Comparison of ENCODE assay signal across 8 cellular contexts in genomic region chr14:76386922-76387782, GRCh38. TPM values are rescaled to one million over a fixed set of nuclear protein-coding genes. Genes with fewer than 3 reads are reported as not detected.
DNase-seq lines count a peak whose midpoint lies in the region; ATAC-seq and TF ChIP-seq lines count a peak whose summit lies in the region.

No MANE protein-coding gene starts in this region.

- no peaks in the 10 kb centered on the region for H3K36me3 Mint-ChIP-seq in naive thymus-derived CD4-positive, alpha-beta T cell

- no peak overlapping the region for H3K4me3 Mint-ChIP-seq in naive thymus-derived CD4-positive, alpha-beta T cell

- peak; percentile 75 for ATAC-seq in naive thymus-derived CD4-positive, alpha-beta T cell
- ATAC-seq in HG02840 (IDR thresholded peaks at IDR 0.05; ENCODE audit: low FRiP score, unreplicated experiment), result no peak

- POLR2A ChIA-PET in naive thymus-derived CD4-positive, alpha-beta T cell (lab: Charles Lee), result no interaction called here

- intact Hi-C loops in esophagus muscularis mucosa (cut with DNase I), result no loop called here
- intact Hi-C loops in naive thymus-derived CD4-positive, alpha-beta T cell (cut with micrococcal nuclease), result loop anchor here (1.0 to 5.0 kb wide), 2 partner anchors 336 to 480 kb away; no protein-coding TSS in a partner anchor

- H3K9me3 Mint-ChIP-seq in naive thymus-derived CD4-positive, alpha-beta T cell, result peaks cover 0 to 6% (median 0%) of the 10 kb centered on the region in 11 donors

- no peaks in the 10 kb centered on the region for H3K4me1 Mint-ChIP-seq in naive thymus-derived CD4-positive, alpha-beta T cell

- peaks cover 27 to 58% (median 52%) of the 10 kb centered on the region in 5 donors for H3K27me3 Mint-ChIP-seq in naive thymus-derived CD4-positive, alpha-beta T cell

- DNase-seq in GM04504 (ENCODE audit: low read depth), result peak; percentile 37
- peak; percentile 77 for DNase-seq in HK-2 (ENCODE audit: unreplicated experiment)
- DNase-seq in NOMO-1 treated with dmso at 0.1 percent for 144 hours (lab: John Stamatoyannopoulos, UW; ENCODE audit: unreplicated experiment), result peak; percentile 10
- DNase-seq in activated CD8-positive, alpha-beta memory T cell treated with anti-CD3 and anti-CD28 coated beads, Interleukin-2, amount 50 U/mL, for 48 hours, result peak; percentile 90
- DNase-seq in esophagus muscularis mucosa (ENCODE audit: extremely low spot score), result no peak
- DNase-seq in naive thymus-derived CD4-positive, alpha-beta T cell, result peak in 8 of 9 donors; percentile 1 to 72 (median 35)
- peak; percentile 26 to 28 for DNase-seq in stimulated activated CD8-positive, alpha-beta memory T cell treated with anti-CD3 and anti-CD28 coated beads, Interleukin-7, amount 100 ng/mL, for 48 hours (ENCODE audit: extremely low read depth in 1 of 2, low read depth in 1 of 2)

- H3K4me1 ChIP-seq in esophagus muscularis mucosa, result no peaks in the 10 kb centered on the region
- no peaks in the 10 kb centered on the region for H3K4me1 ChIP-seq in naive thymus-derived CD4-positive, alpha-beta T cell (ENCODE audit: control insufficient read depth in 2 of 2, insufficient read depth in 2 of 2, low read length in 2 of 2)

- H3K27me3 ChIP-seq in esophagus muscularis mucosa, result peaks cover 0 to 59% (median 0%) of the 10 kb centered on the region in 4 donors
- peaks cover 0 to 7% of the 10 kb centered on the region in 2 donors for H3K27me3 ChIP-seq in naive thymus-derived CD4-positive, alpha-beta T cell (ENCODE audit: control insufficient read depth in 2 of 2, insufficient read depth in 2 of 2, low read length in 2 of 2)

- H3K9me3 ChIP-seq in esophagus muscularis mucosa, result no peaks in the 10 kb centered on the region
- H3K9me3 ChIP-seq in naive thymus-derived CD4-positive, alpha-beta T cell (ENCODE audit: control insufficient read depth in 2 of 3, low read length in 3 of 3), result no peaks in the 10 kb centered on the region

- CTCF ChIA-PET in naive thymus-derived CD4-positive, alpha-beta T cell (lab: Charles Lee), result interaction anchor here (1.0 kb wide), 1 partner anchor 336 kb away, joined by 4 read pairs; no protein-coding TSS in a partner anchor

- no peak overlapping the region for H3K4me3 ChIP-seq in esophagus muscularis mucosa
- no peak overlapping the region for H3K4me3 ChIP-seq in naive thymus-derived CD4-positive, alpha-beta T cell (ENCODE audit: low read length)

- no peaks in the 10 kb centered on the region for H3K36me3 ChIP-seq in esophagus muscularis mucosa
- no peaks in the 10 kb centered on the region for H3K36me3 ChIP-seq in naive thymus-derived CD4-positive, alpha-beta T cell (ENCODE audit: control insufficient read depth in 2 of 3, insufficient read depth in 3 of 3, low read length in 3 of 3)

- H3K27ac ChIP-seq in esophagus muscularis mucosa (replicated peaks in 1 of 4), result no peak overlapping the region
- no peak overlapping the region for H3K27ac ChIP-seq in naive thymus-derived CD4-positive, alpha-beta T cell (ENCODE audit: low read depth, low read length)

- peak; percentile 63 to 93 (median 64) for TF ChIP-seq CTCF in esophagus muscularis mucosa (IDR thresholded peaks at IDR 0.05)

- TF ChIP-seq EP300 in esophagus muscularis mucosa (IDR thresholded peaks at IDR 0.05), result no peak

- H3K27ac Mint-ChIP-seq in naive thymus-derived CD4-positive, alpha-beta T cell, result no peak overlapping the region

- no peak for TF ChIP-seq POLR2A in esophagus muscularis mucosa (IDR thresholded peaks at IDR 0.05; ENCODE audit: low read depth)

- 41% methylated on average over 3 of the region's 11 CpGs for WGBS in esophagus muscularis mucosa

RNA-seq across cellular contexts. Expression of gene ESRRB, which starts 11.2 kb away (rescaled TPM):
- total RNA-seq in esophagus muscularis mucosa, result under 1 TPM in 2 of 4 donors, not detected in 2; 0.17 to 0.26 TPM
- under 1 TPM in 2 of 5 experiments, not detected in 3; 0.20 to 0.48 TPM for total RNA-seq in naive thymus-derived CD4-positive, alpha-beta T cell
- polyA plus RNA-seq in naive thymus-derived CD4-positive, alpha-beta T cell, result under 1 TPM in 1 of 2 donors, not detected in 1; 0.16 TPM
